Comparison of ENCODE assay signal across 9 cellular contexts in genomic region chr6:43058511-43058910, GRCh38. TPM values are rescaled to one million over a fixed set of nuclear protein-coding genes. Genes with fewer than 3 reads are reported as not detected.
DNase-seq lines count a peak whose midpoint lies in the region; ATAC-seq, FAIRE-seq and TF ChIP-seq lines count a peak whose summit lies in the region.
"Had no signal": no experiment of that assay in that cellular context is flagged by ENCODE, and none has a peak within 500 bp of the region (broad histone marks: within the 10 kb centered on the region; RNA-seq: fewer than 3 reads in every experiment).

No MANE protein-coding gene starts in this region.

- H3K4ac ChIP-seq in mesendoderm (ENCODE audit: low read depth, low read length): no peak overlapping the region

- BruUV-seq in GM12878 (replicated peaks; lab: Mats Ljungman, UMichigan): no TSS peak

- ATAC-seq in GM12878 (no peak), GM21447 (IDR thresholded peaks at IDR 0.05; ENCODE audit: unreplicated experiment) (no peak), GM18517 (IDR thresholded peaks at IDR 0.05; ENCODE audit: unreplicated experiment) (no peak), HG02798 (IDR thresholded peaks at IDR 0.05; ENCODE audit: poor library complexity, unreplicated experiment) (no peak)

- SMC1A ChIA-PET in GM12878 (lab: Charles Lee; ENCODE audit: uncharacterized antibody, unreplicated experiment): interaction anchor here (0.7 to 2.2 kb wide), 5 partner anchors 44 to 158 kb away, joined by 3 to 10 read pairs (median 5); partner anchors contain the start of genes KLHDC3 and MEA1

- DNase-seq in HFFc6 (no peak), GM12878 (ENCODE audit: low read depth, low spot score) (no peak), mesendoderm (no peak), NOMO-1 treated with dmso at 0.1 percent for 144 hours (lab: John Stamatoyannopoulos, UW; ENCODE audit: unreplicated experiment) (no peak)

- TF ChIP-seq CTCF in 22Rv1 (IDR thresholded peaks at IDR 0.05): no peak
- no peak for TF ChIP-seq CTCF in HFFc6 (IDR thresholded peaks at IDR 0.05)
- no peak for TF ChIP-seq CTCF in GM12878 (IDR thresholded peaks at IDR 0.05 in 2 of 3, conservative IDR thresholded peaks at IDR 0.05 in 1 of 3; ENCODE audit: control insufficient read depth in 2 of 3, extremely low read depth in 1 of 3, insufficient read depth in 1 of 3, low read depth in 3 of 3, low read length in 3 of 3)

- H3K56ac ChIP-seq in mesendoderm (ENCODE audit: low read length): peak overlapping the region; percentile 95

- peaks cover 17% of the 10 kb centered on the region for H3K79me1 ChIP-seq in mesendoderm (ENCODE audit: low read length)

- H3K27ac ChIP-seq in 22Rv1 (peak overlapping the region; percentile 67), GM12878 (ENCODE audit: control insufficient read depth, insufficient read depth) (peak overlapping the region; percentile 87), mesendoderm (ENCODE audit: low read depth, low read length) (no peak overlapping the region)

- peaks cover 28% of the 10 kb centered on the region for H3K36me3 Mint-ChIP-seq in HFFc6 (ENCODE audit: low read depth)

- no peak for TF ChIP-seq POLR2A in GM12878 (IDR thresholded peaks at IDR 0.05; ENCODE audit: low read depth, low read length)

- peaks cover 19% of the 10 kb centered on the region for H3K79me2 ChIP-seq in GM12878 (ENCODE audit: control insufficient read depth, insufficient read depth, low read length)
- H3K79me2 ChIP-seq in mesendoderm (ENCODE audit: control insufficient read depth, insufficient read depth, low read length): peaks cover 13% of the 10 kb centered on the region

- CTCF ChIA-PET in GM12878 (lab: Yijun Ruan, JAX): interaction anchor here (0.9 kb wide), 1 partner anchor 38 kb away, joined by 3 read pairs; no protein-coding TSS in a partner anchor

- no peak overlapping the region for H3K23ac ChIP-seq in mesendoderm (ENCODE audit: low read length)

- H3K36me3 ChIP-seq in GM12878 (ENCODE audit: control insufficient read depth in 2 of 2, insufficient read depth in 2 of 2, low read length in 1 of 2) (no peaks in the 10 kb centered on the region; a peak in 2 of 4 replicates), mesendoderm (ENCODE audit: control insufficient read depth, insufficient read depth, low read length) (no peaks in the 10 kb centered on the region)

- peak overlapping the region; percentile 96 for H3K27ac Mint-ChIP-seq in HFFc6

- no peak for TF ChIP-seq RAD21 in GM12878 (IDR thresholded peaks at IDR 0.05; ENCODE audit: insufficient read depth, low read depth, low read length)

- H3K4me2 ChIP-seq in GM12878 (ENCODE audit: control insufficient read depth, insufficient read depth) (peak overlapping the region; percentile 94), mesendoderm (ENCODE audit: low read length) (peak overlapping the region; percentile 98)

- H3K9me3 Mint-ChIP-seq in HFFc6: no peaks in the 10 kb centered on the region

- no peaks in the 10 kb centered on the region for H3K27me3 ChIP-seq in GM12878 (replicated peaks in 1 of 2; ENCODE audit: control insufficient read depth in 2 of 2, insufficient read depth in 2 of 2, low read length in 1 of 2)
- no peaks in the 10 kb centered on the region for H3K27me3 ChIP-seq in mesendoderm (ENCODE audit: insufficient read depth, low read length, poor library complexity)

- no peak overlapping the region for H2BK15ac ChIP-seq in mesendoderm (replicated peaks; ENCODE audit: low read depth)

- H3K4me3 ChIP-seq in GM12878: peak overlapping the region; percentile 95
- peak overlapping the region; percentile 97 for H3K4me3 ChIP-seq in mesendoderm (ENCODE audit: low read length)

- no peak for TF ChIP-seq EP300 in GM12878 (IDR thresholded peaks at IDR 0.05; ENCODE audit: borderline replicate concordance in 1 of 2, control insufficient read depth in 1 of 2, low read depth in 2 of 2, low read length in 2 of 2)

- no peaks in the 10 kb centered on the region for H4K20me1 ChIP-seq in GM12878 (ENCODE audit: control insufficient read depth, insufficient read depth)

- no peak overlapping the region for H2BK120ac ChIP-seq in mesendoderm (ENCODE audit: low read depth, low read length)

- H3K9me3 ChIP-seq in GM12878 (replicated peaks; ENCODE audit: control insufficient read depth, insufficient read depth, low read length): no peaks in the 10 kb centered on the region

- peaks cover 3% of the 10 kb centered on the region for H3K4me1 ChIP-seq in GM12878 (ENCODE audit: control insufficient read depth, insufficient read depth, low read length)
- H3K4me1 ChIP-seq in mesendoderm (ENCODE audit: control insufficient read depth, low read depth, low read length): peaks cover 6% of the 10 kb centered on the region

- H3K27me3 Mint-ChIP-seq in HFFc6 (ENCODE audit: insufficient read depth): peaks cover 2% of the 10 kb centered on the region; the same call in 1 of the 2 replicates

- H3K4me1 Mint-ChIP-seq in HFFc6 (ENCODE audit: low read depth): peaks cover 50% of the 10 kb centered on the region

- peak; percentile 18 for FAIRE-seq in GM12878 (lab: Jason Lieb, UNC)
- FAIRE-seq: islet of Langerhans had no signal

- peak overlapping the region; percentile 71 for H2AK5ac ChIP-seq in mesendoderm (ENCODE audit: low read length)

- H3K18ac ChIP-seq in mesendoderm (ENCODE audit: low read length): no peak overlapping the region

- peak overlapping the region; percentile 95 for H3K4me3 Mint-ChIP-seq in HFFc6

- 0% methylated on average over 1 of the region's 1 CpG for WGBS in GM12878 (ENCODE audit: insufficient coverage, insufficient replicate concordance, low lambda C conversion rate, missing lambda C conversion rate)
- no CpG with 5 or more reads among the region's 1 CpG for WGBS in mesendoderm (ENCODE audit: extremely low coverage, insufficient coverage, low lambda C conversion rate)

- H3K9ac ChIP-seq in GM12878 (ENCODE audit: control insufficient read depth, insufficient read depth, low read length) (peak overlapping the region; percentile 89), mesendoderm (ENCODE audit: low read length) (peak overlapping the region; percentile 92)

- no peak overlapping the region for H4K8ac ChIP-seq in mesendoderm (ENCODE audit: low read depth, low read length)

- RAD21 ChIA-PET in GM12878 (lab: Charles Lee; ENCODE audit: unreplicated experiment): interaction anchor here (1.3 kb wide), 3 partner anchors 38 to 48 kb away, joined by 4 to 8 read pairs (median 5); partner anchors contain the start of gene KLHDC3

- intact Hi-C loops in GM12878 (cut with micrococcal nuclease; ENCODE audit: unreplicated experiment): loop anchor here (5.0 kb wide), 1 partner anchor 156 kb away; no protein-coding TSS in a partner anchor

- no peak overlapping the region for H2BK5ac ChIP-seq in mesendoderm (ENCODE audit: low read length)

- no peak overlapping the region for H4K5ac ChIP-seq in mesendoderm (ENCODE audit: low read length)

- POLR2A ChIA-PET in GM12878 (lab: Charles Lee): interaction anchor here (0.9 to 2.5 kb wide), 3 partner anchors 35 to 129 kb away, joined by 5 to 19 read pairs (median 12); partner anchors contain the start of genes CNPY3, KLHDC3 and MEA1

- in situ Hi-C loops in GM12878 (cut with MboI): no loop called here

- no peak overlapping the region for H2AFZ ChIP-seq in GM12878 (ENCODE audit: control insufficient read depth, low read depth, low read length)

RNA-seq across cellular contexts. Expression of gene MRPL2, which starts 0.7 kb away (rescaled TPM):
- 10 to 100 TPM; 52.6 to 62.9 (median 58.7) TPM for total RNA-seq in HFFc6 (2021; fragmentation: NEBNext Ultra II Directional; extraction: Animal tissue kit (Norgen Biotek cat#: 25700))
- 20.0 and 20.1 TPM in 2 replicates for total RNA-seq in GM12878 (2013; cell fraction: nucleolus; rRNA removed)
- 33.2 and 34.8 TPM in 2 replicates for total RNA-seq in GM12878 (2014; rRNA removed)
- total RNA-seq in GM12878 (2014; rRNA removed; fragmentation: Illumina TruSeq; extraction: Trizol): 32.7 and 38.6 TPM in 2 replicates
- 95.0 and 100 TPM in 2 replicates for total RNA-seq in GM12878 (2021)
- 15.7 TPM for polyA plus RNA-seq in GM12878 (2011; ENCODE audit: low read depth)
- polyA plus RNA-seq in GM12878 (2011; rRNA removed): 19.7 and 44.5 TPM in 2 replicates
- 44.2 and 56.0 TPM in 2 replicates for polyA plus RNA-seq in GM12878 (2011; cell fraction: cytosol; rRNA removed)
- polyA plus RNA-seq in GM12878 (2011; cell fraction: nucleus; rRNA removed): 41.5 and 42.3 TPM in 2 replicates
- 63.1 and 66.6 TPM in 2 replicates for polyA plus RNA-seq in GM12878 (2012)
- polyA plus RNA-seq in GM12878 (2014; fragmentation: Illumina TruSeq; extraction: Trizol): 43.1 and 59.7 TPM in 2 replicates
- polyA plus RNA-seq in GM12878 (2014; fragmentation: Nextera tagmentation; extraction: Ambion mirVana): 10 to 100 TPM; 29.7 to 42.1 TPM
- polyA plus RNA-seq in GM12878 (2014; rRNA removed): 56.0 and 56.6 TPM in 2 replicates
- 100 to 1,000 TPM; 120 to 125 TPM for polyA plus RNA-seq in GM12878 (2016; fragmentation: Nextera tagmentation; extraction: Ambion mirVana)
- 23.8 and 31.3 TPM in 2 replicates for polyA minus RNA-seq in GM12878 (2011; rRNA and poly(A)+ RNA removed)
- polyA minus RNA-seq in GM12878 (2011; cell fraction: cytosol; rRNA and poly(A)+ RNA removed): 10.7 and 26.8 TPM in 2 replicates
- 11.4 and 18.5 TPM in 2 replicates for polyA minus RNA-seq in GM12878 (2011; cell fraction: nucleus; rRNA and poly(A)+ RNA removed)
- 59.0 TPM for polyA plus RNA-seq in mesendoderm (2013, experiment 1 of 2)
- 62.6 TPM for polyA plus RNA-seq in mesendoderm (2013, experiment 2 of 2)

RNA-seq across cellular contexts. Expression of gene KLC4, which starts 0.9 kb away (rescaled TPM):
- 10 to 100 TPM; 10.7 to 12.6 (median 11.8) TPM for total RNA-seq in HFFc6 (2021; fragmentation: NEBNext Ultra II Directional; extraction: Animal tissue kit (Norgen Biotek cat#: 25700))
- total RNA-seq in GM12878 (2013; cell fraction: nucleolus; rRNA removed): 33.4 and 33.8 TPM in 2 replicates
- total RNA-seq in GM12878 (2014; rRNA removed): 8.4 TPM in 2 replicates
- total RNA-seq in GM12878 (2014; rRNA removed; fragmentation: Illumina TruSeq; extraction: Trizol): 4.2 and 4.8 TPM in 2 replicates
- total RNA-seq in GM12878 (2021): 9.5 and 11.8 TPM in 2 replicates
- polyA plus RNA-seq in GM12878 (2011; ENCODE audit: low read depth): 10.7 TPM
- 11.0 and 13.4 TPM in 2 replicates for polyA plus RNA-seq in GM12878 (2011; rRNA removed)
- 10.3 and 13.1 TPM in 2 replicates for polyA plus RNA-seq in GM12878 (2011; cell fraction: cytosol; rRNA removed)
- polyA plus RNA-seq in GM12878 (2011; cell fraction: nucleus; rRNA removed): 54.8 and 62.8 TPM in 2 replicates
- 16.8 and 17.7 TPM in 2 replicates for polyA plus RNA-seq in GM12878 (2012)
- polyA plus RNA-seq in GM12878 (2014; fragmentation: Illumina TruSeq; extraction: Trizol): 3.5 and 6.2 TPM in 2 replicates
- polyA plus RNA-seq in GM12878 (2014; fragmentation: Nextera tagmentation; extraction: Ambion mirVana): 1 to 10 TPM in 1 of 2 experiments, under 1 TPM in 1; 0.90 to 2.4 TPM
- polyA plus RNA-seq in GM12878 (2014; rRNA removed): 7.5 and 10.1 TPM in 2 replicates
- 1 to 10 TPM; 6.3 to 7.9 TPM for polyA plus RNA-seq in GM12878 (2016; fragmentation: Nextera tagmentation; extraction: Ambion mirVana)
- polyA minus RNA-seq in GM12878 (2011; rRNA and poly(A)+ RNA removed): 10.5 and 14.0 TPM in 2 replicates
- 2.9 and 5.6 TPM in 2 replicates for polyA minus RNA-seq in GM12878 (2011; cell fraction: cytosol; rRNA and poly(A)+ RNA removed)
- polyA minus RNA-seq in GM12878 (2011; cell fraction: nucleus; rRNA and poly(A)+ RNA removed): 15.2 and 21.5 TPM in 2 replicates
- 11.9 TPM for polyA plus RNA-seq in mesendoderm (2013, experiment 1 of 2)
- 12.4 TPM for polyA plus RNA-seq in mesendoderm (2013, experiment 2 of 2)

RNA-seq across cellular contexts. Expression of gene CUL7, which starts 4.9 kb away (rescaled TPM):
- total RNA-seq in HFFc6 (2021; fragmentation: NEBNext Ultra II Directional; extraction: Animal tissue kit (Norgen Biotek cat#: 25700)): 10 to 100 TPM; 33.7 to 50.3 (median 37.0) TPM
- total RNA-seq in GM12878 (2013; cell fraction: nucleolus; rRNA removed): 38.0 and 44.3 TPM in 2 replicates
- total RNA-seq in GM12878 (2014; rRNA removed) (10.6 and 10.8 TPM in 2 replicates), GM12878 (2014; rRNA removed; fragmentation: Illumina TruSeq; extraction: Trizol) (6.0 TPM in 2 replicates), GM12878 (2021) (15.6 and 15.8 TPM in 2 replicates)
- polyA plus RNA-seq in GM12878 (2011; ENCODE audit: low read depth): 8.7 TPM
- polyA plus RNA-seq in GM12878 (2011; rRNA removed) (9.2 and 18.4 TPM in 2 replicates), GM12878 (2014; fragmentation: Illumina TruSeq; extraction: Trizol) (4.6 and 7.3 TPM in 2 replicates), GM12878 (2014; fragmentation: Nextera tagmentation; extraction: Ambion mirVana) (1 to 10 TPM in 1 of 2 experiments, under 1 TPM in 1; 0.66 to 1.1 TPM), GM12878 (2014; rRNA removed) (12.8 and 14.1 TPM in 2 replicates), GM12878 (2016; fragmentation: Nextera tagmentation; extraction: Ambion mirVana) (10 to 100 TPM; 11.0 to 11.1 TPM)
- 22.5 and 25.4 TPM in 2 replicates for polyA plus RNA-seq in GM12878 (2011; cell fraction: cytosol; rRNA removed)
- 91.6 and 101 TPM in 2 replicates for polyA plus RNA-seq in GM12878 (2011; cell fraction: nucleus; rRNA removed)
- polyA plus RNA-seq in GM12878 (2012): 17.9 and 22.8 TPM in 2 replicates
- polyA minus RNA-seq in GM12878 (2011; rRNA and poly(A)+ RNA removed): 24.1 and 34.4 TPM in 2 replicates
- 9.5 and 11.5 TPM in 2 replicates for polyA minus RNA-seq in GM12878 (2011; cell fraction: cytosol; rRNA and poly(A)+ RNA removed)
- polyA minus RNA-seq in GM12878 (2011; cell fraction: nucleus; rRNA and poly(A)+ RNA removed): 20.7 and 29.7 TPM in 2 replicates
- polyA plus RNA-seq in mesendoderm (2013, experiment 1 of 2): 5.4 TPM
- 5.2 TPM for polyA plus RNA-seq in mesendoderm (2013, experiment 2 of 2)

RNA-seq across cellular contexts. Expression of gene PTK7, which starts 17.6 kb away (rescaled TPM):
- total RNA-seq in HFFc6 (2021; fragmentation: NEBNext Ultra II Directional; extraction: Animal tissue kit (Norgen Biotek cat#: 25700)): 100 to 1,000 TPM in 1 of 6 experiments, 10 to 100 TPM in 5; 62.8 to 115 (median 66.7) TPM
- 20.8 and 24.5 TPM in 2 replicates for total RNA-seq in GM12878 (2013; cell fraction: nucleolus; rRNA removed)
- total RNA-seq in GM12878 (2014; rRNA removed) (3.3 and 4.1 TPM in 2 replicates), GM12878 (2014; rRNA removed; fragmentation: Illumina TruSeq; extraction: Trizol) (2.1 and 2.7 TPM in 2 replicates), GM12878 (2021) (6.2 TPM in 2 replicates)
- polyA plus RNA-seq in GM12878 (2011; ENCODE audit: low read depth): 1.3 TPM
- polyA plus RNA-seq in GM12878 (2011; rRNA removed) (10.7 and 14.4 TPM in 2 replicates), GM12878 (2014; fragmentation: Illumina TruSeq; extraction: Trizol) (2.4 TPM in 2 replicates), GM12878 (2014; fragmentation: Nextera tagmentation; extraction: Ambion mirVana) (under 1 TPM in 1 of 2 experiments, not detected in 1; 0.18 TPM), GM12878 (2014; rRNA removed) (5.4 and 6.4 TPM in 2 replicates), GM12878 (2016; fragmentation: Nextera tagmentation; extraction: Ambion mirVana) (1 to 10 TPM; 3.2 to 5.0 TPM)
- 14.6 and 18.5 TPM in 2 replicates for polyA plus RNA-seq in GM12878 (2011; cell fraction: cytosol; rRNA removed)
- 67.6 and 95.6 TPM in 2 replicates for polyA plus RNA-seq in GM12878 (2011; cell fraction: nucleus; rRNA removed)
- polyA plus RNA-seq in GM12878 (2012): 2.8 and 3.7 TPM in 2 replicates
- polyA minus RNA-seq in GM12878 (2011; rRNA and poly(A)+ RNA removed): 16.1 and 27.0 TPM in 2 replicates
- 8.3 and 12.3 TPM in 2 replicates for polyA minus RNA-seq in GM12878 (2011; cell fraction: cytosol; rRNA and poly(A)+ RNA removed)
- polyA minus RNA-seq in GM12878 (2011; cell fraction: nucleus; rRNA and poly(A)+ RNA removed): 16.9 and 25.0 TPM in 2 replicates
- polyA plus RNA-seq in mesendoderm (2013, experiment 1 of 2): 62.6 TPM
- 63.6 TPM for polyA plus RNA-seq in mesendoderm (2013, experiment 2 of 2)

RNA-seq across cellular contexts. Expression of gene RRP36, which starts 37.1 kb away (rescaled TPM):
- total RNA-seq in HFFc6 (2021; fragmentation: NEBNext Ultra II Directional; extraction: Animal tissue kit (Norgen Biotek cat#: 25700)): 100 to 1,000 TPM in 2 of 6 experiments, 10 to 100 TPM in 4; 85.0 to 101 (median 96.4) TPM
- total RNA-seq in GM12878 (2013; cell fraction: nucleolus; rRNA removed): 13.5 and 14.9 TPM in 2 replicates
- 74.6 and 83.6 TPM in 2 replicates for total RNA-seq in GM12878 (2014; rRNA removed)
- 74.0 and 83.2 TPM in 2 replicates for total RNA-seq in GM12878 (2014; rRNA removed; fragmentation: Illumina TruSeq; extraction: Trizol)
- 59.8 and 61.7 TPM in 2 replicates for total RNA-seq in GM12878 (2021)
- polyA plus RNA-seq in GM12878 (2011; ENCODE audit: low read depth): 30.5 TPM
- 43.8 and 44.9 TPM in 2 replicates for polyA plus RNA-seq in GM12878 (2011; rRNA removed)
- 32.7 and 41.9 TPM in 2 replicates for polyA plus RNA-seq in GM12878 (2011; cell fraction: cytosol; rRNA removed)
- 16.6 and 18.2 TPM in 2 replicates for polyA plus RNA-seq in GM12878 (2011; cell fraction: nucleus; rRNA removed)
- polyA plus RNA-seq in GM12878 (2012): 30.4 and 33.5 TPM in 2 replicates
- 62.3 and 73.3 TPM in 2 replicates for polyA plus RNA-seq in GM12878 (2014; fragmentation: Illumina TruSeq; extraction: Trizol)
- 10 to 100 TPM; 17.6 to 34.7 TPM for polyA plus RNA-seq in GM12878 (2014; fragmentation: Nextera tagmentation; extraction: Ambion mirVana)
- 66.1 and 75.9 TPM in 2 replicates for polyA plus RNA-seq in GM12878 (2014; rRNA removed)
- polyA plus RNA-seq in GM12878 (2016; fragmentation: Nextera tagmentation; extraction: Ambion mirVana): 100 to 1,000 TPM; 100 to 101 TPM
- 34.8 and 35.0 TPM in 2 replicates for polyA minus RNA-seq in GM12878 (2011; rRNA and poly(A)+ RNA removed)
- polyA minus RNA-seq in GM12878 (2011; cell fraction: cytosol; rRNA and poly(A)+ RNA removed): 20.6 and 20.7 TPM in 2 replicates
- polyA minus RNA-seq in GM12878 (2011; cell fraction: nucleus; rRNA and poly(A)+ RNA removed): 3.7 and 6.6 TPM in 2 replicates
- polyA plus RNA-seq in mesendoderm (2013, experiment 1 of 2): 126 TPM
- polyA plus RNA-seq in mesendoderm (2013, experiment 2 of 2): 127 TPM
